Comparison of ENCODE assay signal across 18 cellular contexts in the genomic region with DNA sequence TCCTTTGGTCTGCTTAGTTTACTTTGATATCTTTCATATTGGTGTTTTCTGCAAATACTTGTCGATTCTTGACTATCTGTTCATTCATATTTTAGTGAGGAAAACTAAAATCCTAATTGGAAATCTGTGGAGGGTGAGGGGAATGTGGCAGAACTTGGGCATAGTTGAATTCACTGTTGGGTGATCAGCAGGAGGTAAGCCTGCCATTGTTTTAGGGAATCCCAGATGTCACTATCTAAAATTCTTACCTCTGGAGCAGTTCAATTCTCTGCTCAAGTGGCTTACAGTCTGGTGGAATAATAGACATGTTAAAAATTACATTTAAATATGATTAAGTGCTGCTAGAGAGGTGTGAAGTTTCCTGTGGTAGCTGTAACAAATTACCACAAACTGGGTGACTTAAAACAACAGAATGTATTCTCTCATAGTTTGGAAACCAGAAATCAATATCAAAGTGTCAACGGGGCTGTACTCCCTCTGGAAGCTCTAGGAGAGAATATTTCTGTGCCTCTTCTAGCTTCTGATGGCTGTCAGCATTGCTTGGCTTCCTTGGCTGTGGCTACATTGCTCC.
"Had no signal": no experiment of that assay in that cellular context is flagged by ENCODE, and none has a peak within 500 bp of the region (broad histone marks: within the 10 kb centered on the region; RNA-seq: fewer than 3 reads in every experiment).

No MANE protein-coding gene starts in this region.

- H3K27ac ChIP-seq: foreskin keratinocyte, left ventricle myocardium inferior, neutrophil, ovary, prostate gland, spleen, thyroid gland had no signal

- DNase-seq: activated effector memory CD4-positive, alpha-beta T cell treated with anti-CD3 and anti-CD28 coated beads, Interleukin-2, amount 50 U/mL, for 16 hours; activated naive CD4-positive, alpha-beta T cell treated with anti-CD3 and anti-CD28 coated beads, Interleukin-2, amount 10 ng/mL, durations not matched to agents 7 days and 5 days; aorta; effector CD4-positive, alpha-beta T cell; foreskin keratinocyte; left ventricle myocardium inferior; naive thymus-derived CD8-positive, alpha-beta T cell; ovary; spleen; stimulated activated CD4-positive, alpha-beta T cell treated with anti-CD3 and anti-CD28 coated beads, Interleukin-4, amount 100 ng/mL, for 1 hour; stimulated activated naive CD4-positive, alpha-beta T cell treated with Interleukin-2 at 50 U/mL for 16 hours; substantia nigra; thyroid gland had no signal

- ATAC-seq: foreskin keratinocyte; naive thymus-derived CD8-positive, alpha-beta T cell had no signal

- H3K27ac Mint-ChIP-seq: activated naive CD4-positive, alpha-beta T cell treated with anti-CD3 and anti-CD28 coated beads, Interleukin-2, amount 10 ng/mL, durations not matched to agents 7 days and 5 days; brain; dendritic cell treated with granulocyte-macrophage colony-stimulating factor and Interleukin-4, amounts not matched to agents 40 ng/mL and 50 ng/mL, for 4 days; mesothelial cell of epicardium had no signal

- H3K36me3 Mint-ChIP-seq: activated naive CD4-positive, alpha-beta T cell treated with anti-CD3 and anti-CD28 coated beads, Interleukin-2, amount 10 ng/mL, durations not matched to agents 7 days and 5 days; brain had no signal

- H3K4me3 ChIP-seq: left ventricle myocardium inferior, ovary, prostate gland, spleen, thyroid gland had no signal

- H3K9me3 ChIP-seq: left ventricle myocardium inferior, neutrophil, ovary, prostate gland, thyroid gland had no signal

- H3K27me3 Mint-ChIP-seq: dendritic cell treated with granulocyte-macrophage colony-stimulating factor and Interleukin-4, amounts not matched to agents 40 ng/mL and 50 ng/mL, for 4 days; naive thymus-derived CD8-positive, alpha-beta T cell had no signal

- H3K36me3 ChIP-seq: left ventricle myocardium inferior, neutrophil, ovary, prostate gland, spleen, thyroid gland had no signal

- H3K4me1 Mint-ChIP-seq: activated naive CD4-positive, alpha-beta T cell treated with anti-CD3 and anti-CD28 coated beads, Interleukin-2, amount 10 ng/mL, durations not matched to agents 7 days and 5 days; brain; mesothelial cell of epicardium had no signal

- H3K27me3 ChIP-seq: foreskin keratinocyte, neutrophil, ovary, spleen, thyroid gland had no signal

- H3K4me1 ChIP-seq: foreskin keratinocyte, left ventricle myocardium inferior, prostate gland, spleen, thyroid gland had no signal

- H3K4me3 Mint-ChIP-seq: activated naive CD4-positive, alpha-beta T cell treated with anti-CD3 and anti-CD28 coated beads, Interleukin-2, amount 10 ng/mL, durations not matched to agents 7 days and 5 days; brain; dendritic cell treated with granulocyte-macrophage colony-stimulating factor and Interleukin-4, amounts not matched to agents 40 ng/mL and 50 ng/mL, for 4 days; mesothelial cell of epicardium; naive thymus-derived CD8-positive, alpha-beta T cell had no signal
